In genomic region chr15:91909574-91909973, GRCh38 we compare ENCODE assay signal across 22 cellular contexts. TPM values are rescaled to one million over a fixed set of nuclear protein-coding genes. Genes with fewer than 3 reads are reported as not detected.
A peak's percentile ranks its signal among the peaks of the same experiment; 100 is the strongest.
DNase-seq lines count a peak whose midpoint lies in the region; ATAC-seq and TF ChIP-seq lines count a peak whose summit lies in the region.
"Had no signal": no experiment of that assay in that cellular context is flagged by ENCODE, and none has a peak within 500 bp of the region (broad histone marks: within the 10 kb centered on the region; RNA-seq: fewer than 3 reads in every experiment).

No MANE protein-coding gene starts in this region.

- ATAC-seq in GM18873 (IDR thresholded peaks at IDR 0.05; ENCODE audit: low FRiP score, unreplicated experiment) (no peak), GM21529 (IDR thresholded peaks at IDR 0.05; ENCODE audit: unreplicated experiment) (no peak)
- ATAC-seq: activated T-helper 17 cell treated with anti-CD3 and anti-CD28 coated beads, Interleukin-2, amount 50 U/mL, for 72 hours; GM12878; left ventricle myocardium superior had no signal

- peaks cover 9% of the 10 kb centered on the region for H3K27me3 Mint-ChIP-seq in glutamatergic neuron (ENCODE audit: unreplicated experiment)
- H3K27me3 Mint-ChIP-seq: activated naive CD8-positive, alpha-beta T cell; activated T-helper 17 cell treated with anti-CD3 and anti-CD28 coated beads, Interleukin-2, amount 50 U/mL, for 72 hours; CD4-positive, CD25-positive, alpha-beta regulatory T cell had no signal

- no peaks in the 10 kb centered on the region for H3K36me3 Mint-ChIP-seq in glutamatergic neuron (ENCODE audit: unreplicated experiment)

- peak overlapping the region; percentile 92 for H3K27ac Mint-ChIP-seq in glutamatergic neuron (ENCODE audit: unreplicated experiment)
- H3K27ac Mint-ChIP-seq: activated naive CD8-positive, alpha-beta T cell; activated T-helper 17 cell treated with anti-CD3 and anti-CD28 coated beads, Interleukin-2, amount 50 U/mL, for 72 hours; HFFc6; nephron; T-helper 2 cell treated with Interferon-gamma antibody and Interleukin-4, amounts not matched to agents 5 μg/mL and 100 μg/mL, for 36 hours had no signal

- TF ChIP-seq CTCF in glutamatergic neuron (IDR thresholded peaks at IDR 0.05; ENCODE audit: partially characterized antibody, unreplicated experiment) = no peak

- peaks cover 10% of the 10 kb centered on the region for H3K9me3 Mint-ChIP-seq in glutamatergic neuron (ENCODE audit: unreplicated experiment)
- H3K9me3 Mint-ChIP-seq: activated T-helper 17 cell treated with anti-CD3 and anti-CD28 coated beads, Interleukin-2, amount 50 U/mL, for 72 hours; CD4-positive, CD25-positive, alpha-beta regulatory T cell; HFFc6; nephron; T-helper 2 cell treated with Interferon-gamma antibody and Interleukin-4, amounts not matched to agents 5 μg/mL and 100 μg/mL, for 36 hours had no signal

- peak overlapping the region; percentile 72 for H3K4me3 Mint-ChIP-seq in glutamatergic neuron (ENCODE audit: unreplicated experiment)
- H3K4me3 Mint-ChIP-seq: activated naive CD8-positive, alpha-beta T cell; activated T-helper 17 cell treated with anti-CD3 and anti-CD28 coated beads, Interleukin-2, amount 50 U/mL, for 72 hours; CD4-positive, CD25-positive, alpha-beta regulatory T cell; HFFc6; nephron; T-helper 2 cell treated with Interferon-gamma antibody and Interleukin-4, amounts not matched to agents 5 μg/mL and 100 μg/mL, for 36 hours had no signal

- H3K4me1 Mint-ChIP-seq in glutamatergic neuron (ENCODE audit: low read depth, unreplicated experiment) = peaks cover 36% of the 10 kb centered on the region

- peak; percentile 81 for DNase-seq in DMS53 (lab: John Stamatoyannopoulos, UW)
- DNase-seq in NCI-H128 (lab: John Stamatoyannopoulos, UW; ENCODE audit: unreplicated experiment) = peak; percentile 32
- peak; percentile 88 for DNase-seq in NCI-H69 (lab: John Stamatoyannopoulos, UW)
- peak; percentile 28 for DNase-seq in glutamatergic neuron
- no peak for DNase-seq in middle frontal gyrus (ENCODE audit: extremely low spot score, low spot score)
- DNase-seq: activated CD4-positive, alpha-beta T cell treated with anti-CD3 and anti-CD28 coated beads, Interleukin-2, amount 50 U/mL, for 1 hour; CD4-positive, CD25-positive, alpha-beta regulatory T cell; cerebellar nuclear complex; DND-41; HFFc6; KBM-7; left ventricle myocardium superior; midbrain; uterus; WERI-Rb-1 had no signal

RNA-seq across cellular contexts. Expression of gene SLCO3A1, which starts 56.1 kb away (rescaled TPM):
- total RNA-seq in glutamatergic neuron (ENCODE audit: unreplicated experiment) = 27.9 TPM
